Comparison of ENCODE assay signal across 9 cellular contexts in the genomic region with DNA sequence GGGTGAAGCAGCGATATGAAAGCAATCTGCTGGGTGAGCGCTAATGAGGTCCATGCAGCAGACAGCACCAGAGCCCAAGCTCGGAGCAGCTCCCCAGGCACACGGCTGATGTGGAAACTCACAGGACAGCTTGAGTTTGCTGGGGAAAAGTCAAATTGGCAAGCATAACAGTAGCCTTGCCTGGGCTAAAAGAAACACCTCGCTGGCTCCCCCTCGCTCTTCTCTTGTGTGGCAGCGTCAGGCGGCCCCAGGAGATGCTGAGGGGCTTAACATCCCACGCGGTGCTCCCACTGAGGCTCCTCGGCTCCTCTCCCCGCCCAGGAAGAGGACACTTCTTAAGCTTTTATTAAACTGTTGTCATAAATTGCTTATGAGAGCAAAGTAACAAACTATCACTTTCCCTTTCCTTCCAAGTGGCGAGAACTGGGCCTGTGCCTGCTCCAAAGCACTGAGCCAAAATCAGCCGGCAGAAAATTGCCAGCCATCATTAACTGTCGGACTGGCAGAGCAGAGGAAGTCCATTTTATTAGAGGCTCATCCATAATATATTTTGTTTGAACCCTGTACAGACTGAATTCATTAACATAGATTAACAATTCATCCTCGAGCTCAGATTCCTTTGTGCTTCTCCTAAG.
DNase-seq lines count a peak whose midpoint lies in the region; ATAC-seq, FAIRE-seq and TF ChIP-seq lines count a peak whose summit lies in the region.
"Had no signal": no experiment of that assay in that cellular context is flagged by ENCODE, and none has a peak within 500 bp of the region (broad histone marks: within the 10 kb centered on the region; RNA-seq: fewer than 3 reads in every experiment).

No MANE protein-coding gene starts in this region.

- no peaks in the 10 kb centered on the region for H3K27me3 Mint-ChIP-seq in Caco-2 (ENCODE audit: insufficient read depth, unreplicated experiment)

- H3K27me3 ChIP-seq in Caco-2 (replicated peaks; ENCODE audit: control insufficient read depth, insufficient read depth, low read length) = no peaks in the 10 kb centered on the region

- H3K27ac Mint-ChIP-seq in Caco-2 (ENCODE audit: unreplicated experiment) = no peak overlapping the region
- no peak overlapping the region for H3K27ac Mint-ChIP-seq in stimulated activated effector memory CD8-positive, alpha-beta T cell treated with anti-CD3 and anti-CD28 coated beads, Interleukin-12 subunit alpha, Interleukin-12 subunit beta, amount 100 ng/mL, for 72 hours

- H3K4me1 ChIP-seq in Caco-2 = no peaks in the 10 kb centered on the region

- POLR2A ChIA-PET in Caco-2 (lab: Charles Lee) = no interaction called here

- CTCF ChIA-PET in Caco-2 (lab: Charles Lee) = no interaction called here

- BruUV-seq in Caco-2 (replicated peaks; lab: Mats Ljungman, UMichigan) = no TSS peak

- no peak overlapping the region for H3K4me3 ChIP-seq in retinal pigment epithelial cell (ENCODE audit: low read length)
- H3K4me3 ChIP-seq in Caco-2 (ENCODE audit: low read depth, low read length) = no peak overlapping the region

- peaks cover 3% of the 10 kb centered on the region for H3K36me3 Mint-ChIP-seq in Caco-2 (ENCODE audit: insufficient read depth, unreplicated experiment)
- H3K36me3 Mint-ChIP-seq in stimulated activated effector memory CD8-positive, alpha-beta T cell treated with anti-CD3 and anti-CD28 coated beads, Interleukin-12 subunit alpha, Interleukin-12 subunit beta, amount 100 ng/mL, for 72 hours = no peaks in the 10 kb centered on the region

- no peak for TF ChIP-seq POLR2A in GM12891 (IDR thresholded peaks at IDR 0.05; ENCODE audit: low read depth, low read length)

- intact Hi-C loops in left ventricle myocardium superior (cut with micrococcal nuclease) (no loop called here), Caco-2 (cut with micrococcal nuclease; ENCODE audit: unreplicated experiment) (no loop called here)

- H3K9me3 Mint-ChIP-seq in Caco-2 (ENCODE audit: unreplicated experiment) = no peaks in the 10 kb centered on the region
- H3K9me3 Mint-ChIP-seq in stimulated activated effector memory CD8-positive, alpha-beta T cell treated with anti-CD3 and anti-CD28 coated beads, Interleukin-12 subunit alpha, Interleukin-12 subunit beta, amount 100 ng/mL, for 72 hours = peaks cover 1% of the 10 kb centered on the region

- peak; percentile 77 for DNase-seq in EH (ENCODE audit: low read depth)
- DNase-seq in astrocyte of the hippocampus (ENCODE audit: low read depth, low spot score) = peak; percentile 85
- DNase-seq in left ventricle myocardium superior = peak; percentile 46
- DNase-seq in retinal pigment epithelial cell (ENCODE audit: low read depth) = no peak
- DNase-seq in Caco-2 = no peak
- DNase-seq in SIG-M5 treated with dmso at 0.1 percent for 504 hours (lab: John Stamatoyannopoulos, UW; ENCODE audit: unreplicated experiment) = no peak
- DNase-seq in stimulated activated effector memory CD8-positive, alpha-beta T cell treated with anti-CD3 and anti-CD28 coated beads, Interleukin-12 subunit alpha, Interleukin-12 subunit beta, amount 100 ng/mL, for 72 hours (ENCODE audit: low spot score in 2 of 2) = no peak
- no peak for DNase-seq in GM12891 (ENCODE audit: insufficient read length, low spot score)
- DNase-seq: NCI-H187 had no signal

- FAIRE-seq in GM12891 (lab: Jason Lieb, UNC) = no peak

- peak; percentile 13 for TF ChIP-seq CTCF in retinal pigment epithelial cell (conservative IDR thresholded peaks at IDR 0.05; ENCODE audit: low read depth, low read length)
- TF ChIP-seq CTCF in Caco-2 (IDR thresholded peaks at IDR 0.05; ENCODE audit: insufficient read depth in 1 of 2, low read depth in 1 of 2, low read length in 1 of 2, severe bottlenecking in 1 of 2, unreplicated experiment in 1 of 2) = no peak

- no peaks in the 10 kb centered on the region for H3K36me3 ChIP-seq in Caco-2 (ENCODE audit: control insufficient read depth, insufficient read depth, low read length)

- ATAC-seq in left ventricle myocardium superior = peak; percentile 80
- no peak for ATAC-seq in stimulated activated effector memory CD8-positive, alpha-beta T cell treated with anti-CD3 and anti-CD28 coated beads, Interleukin-12 subunit alpha, Interleukin-12 subunit beta, amount 100 ng/mL, for 72 hours

- no peak overlapping the region for H3K4me3 Mint-ChIP-seq in Caco-2 (ENCODE audit: unreplicated experiment)
- H3K4me3 Mint-ChIP-seq in stimulated activated effector memory CD8-positive, alpha-beta T cell treated with anti-CD3 and anti-CD28 coated beads, Interleukin-12 subunit alpha, Interleukin-12 subunit beta, amount 100 ng/mL, for 72 hours = no peak overlapping the region

- H3K9me3 ChIP-seq in Caco-2 = no peaks in the 10 kb centered on the region

- no peaks in the 10 kb centered on the region for H3K4me1 Mint-ChIP-seq in Caco-2 (ENCODE audit: low read depth, unreplicated experiment)
- H3K4me1 Mint-ChIP-seq in stimulated activated effector memory CD8-positive, alpha-beta T cell treated with anti-CD3 and anti-CD28 coated beads, Interleukin-12 subunit alpha, Interleukin-12 subunit beta, amount 100 ng/mL, for 72 hours = peaks cover 14% of the 10 kb centered on the region

TF ChIP-seq in GM12891, 5 proteins besides CTCF, POLR2A, EP300 and RAD21:
- TF ChIP-seq POU2F2 (IDR thresholded peaks at IDR 0.05; ENCODE audit: low read depth, low read length) (no peak), SPI1 (IDR thresholded peaks at IDR 0.05; ENCODE audit: low read depth, low read length) (no peak), TAF1 (IDR thresholded peaks at IDR 0.05; ENCODE audit: low read depth, low read length) (no peak), POLR2AphosphoS5 (IDR thresholded peaks at IDR 0.05; ENCODE audit: low read depth, low read length) (no peak), PAX5 (IDR thresholded peaks at IDR 0.05; ENCODE audit: insufficient read depth, low read length, severe bottlenecking) (no peak)

Comparison
In these comparisons a context has a peak if more than half of its experiments do, and no peak if none do; other contexts are left out.
1. DNase-seq: peak in EH (single experiment), astrocyte of the hippocampus (single experiment) and left ventricle myocardium superior (single experiment); none in retinal pigment epithelial cell (single experiment), Caco-2 (0 of 2), SIG-M5 treated with dmso at 0.1 percent for 504 hours (single experiment), stimulated activated effector memory CD8-positive, alpha-beta T cell treated with anti-CD3 and anti-CD28 coated beads, Interleukin-12 subunit alpha, Interleukin-12 subunit beta, amount 100 ng/mL, for 72 hours (0 of 2) and GM12891 (single experiment).